Comparison of ENCODE assay signal across 15 cellular contexts in genomic region chr11:130769782-130770565, GRCh38.
DNase-seq lines count a peak whose midpoint lies in the region; ATAC-seq and TF ChIP-seq lines count a peak whose summit lies in the region.
"Had no signal": no experiment of that assay in that cellular context is flagged by ENCODE, and none has a peak within 500 bp of the region (broad histone marks: within the 10 kb centered on the region; RNA-seq: fewer than 3 reads in every experiment).

No MANE protein-coding gene starts in this region.

- intact Hi-C loops in testis (cut with DNase I; ENCODE audit: low total_unique reads), result no loop called here

- H2AFZ ChIP-seq in GM23338, result no peak overlapping the region

- TF ChIP-seq CTCF in GM23338 (conservative IDR thresholded peaks at IDR 0.05; ENCODE audit: low read depth in 2 of 2) (no peak), fibroblast of pulmonary artery (IDR thresholded peaks at IDR 0.05; ENCODE audit: low read length, missing control alignments) (no peak), testis (IDR thresholded peaks at IDR 0.05) (no peak)

- H3K79me2 ChIP-seq in GM23338 (replicated peaks; ENCODE audit: insufficient read depth), result no peaks in the 10 kb centered on the region

- H3K4me2 ChIP-seq in GM23338, result no peak overlapping the region

- H3K4me1 Mint-ChIP-seq in GM23338, result peaks cover 4% of the 10 kb centered on the region; the same call in 2 of the 3 replicates
- H3K4me1 Mint-ChIP-seq: B cell had no signal

- H3K9me2 ChIP-seq in GM23338 (ENCODE audit: insufficient read depth), result peaks cover 5% of the 10 kb centered on the region; the same call in 1 of the 2 replicates

- no peaks in the 10 kb centered on the region for H3K9me3 ChIP-seq in testis

- no peaks in the 10 kb centered on the region for H4K20me1 ChIP-seq in GM23338 (replicated peaks; ENCODE audit: insufficient read depth)

- H3K36me3 ChIP-seq in GM23338 (ENCODE audit: insufficient read depth) (no peaks in the 10 kb centered on the region), testis (ENCODE audit: low read depth, missing control alignments) (no peaks in the 10 kb centered on the region)

- H3K27me3 ChIP-seq in GM23338 (ENCODE audit: insufficient read depth) (no peaks in the 10 kb centered on the region), testis (no peaks in the 10 kb centered on the region)

- H3K27ac ChIP-seq in GM23338 (ENCODE audit: low read depth) (no peak overlapping the region), testis (no peak overlapping the region)

- no peak overlapping the region for H3K27ac Mint-ChIP-seq in GM23338
- H3K27ac Mint-ChIP-seq: B cell had no signal

- peaks cover 6% of the 10 kb centered on the region for H3K27me3 Mint-ChIP-seq in GM23338 (ENCODE audit: insufficient read depth, low read depth, poor library complexity)
- H3K27me3 Mint-ChIP-seq: B cell had no signal

- no peaks in the 10 kb centered on the region for H3F3A ChIP-seq in GM23338 (replicated peaks; ENCODE audit: low read depth)

- H3K9me3 Mint-ChIP-seq in GM23338, result peaks cover 19% of the 10 kb centered on the region

- no peak overlapping the region for H3K4me3 Mint-ChIP-seq in GM23338
- H3K4me3 Mint-ChIP-seq: B cell had no signal

- no peaks in the 10 kb centered on the region for H3K4me1 ChIP-seq in GM23338 (ENCODE audit: insufficient read depth)
- no peaks in the 10 kb centered on the region for H3K4me1 ChIP-seq in testis

- H3K4me3 ChIP-seq in GM23338, result no peak overlapping the region
- H3K4me3 ChIP-seq in fibroblast of pulmonary artery (replicated peaks; ENCODE audit: low read depth, low read length), result no peak overlapping the region
- no peak overlapping the region for H3K4me3 ChIP-seq in testis

- ATAC-seq in GM23338 (peak; percentile 50; the same call in 2 of the 3 replicates), GM19455 (IDR thresholded peaks at IDR 0.05; ENCODE audit: unreplicated experiment) (no peak)
- ATAC-seq: HepG2 had no signal

- WGBS in testis, 2 donors, result 83 to 93% methylated on average over 8 of the region's 8 CpGs

- TF ChIP-seq POLR2A in testis (IDR thresholded peaks at IDR 0.05), result no peak

- no peak for DNase-seq in GM23338 (ENCODE audit: low spot score)
- peak; percentile 90 for DNase-seq in amniotic epithelial cell (ENCODE audit: low read depth)
- peak; percentile 36 for DNase-seq in fibroblast of pulmonary artery (ENCODE audit: low read depth)
- DNase-seq in renal cortical epithelial cell (ENCODE audit: low read depth), result peak; percentile 58
- no peak for DNase-seq in testis
- DNase-seq in stimulated activated naive CD4-positive, alpha-beta T cell (lab: John Stamatoyannopoulos, UW), result no peak
- DNase-seq: DMS 273 treated with DMSO at 0.1 percent for 48 hours, EL, HCEC 1CT, NCI-H187 treated with DMSO at 0.1 percent for 48 hours, NCI-H82, SIG-M5 had no signal

- peaks cover 4% of the 10 kb centered on the region; the same call in 1 of the 3 replicates for H3K36me3 Mint-ChIP-seq in GM23338 (ENCODE audit: low read depth)

TF ChIP-seq in GM23338, 12 proteins besides CTCF, POLR2A, EP300 and RAD21 (continues in another document):
- TF ChIP-seq POLR2AphosphoS5 (IDR thresholded peaks at IDR 0.05; ENCODE audit: low read depth) (no peak), ZNF114 (CRISPR knock-in tag; IDR thresholded peaks at IDR 0.05) (no peak), EZH2 (IDR thresholded peaks at IDR 0.05; ENCODE audit: low read depth, unreplicated experiment) (no peak), NANOG (IDR thresholded peaks at IDR 0.05; ENCODE audit: borderline replicate concordance) (no peak), ZNF331 (CRISPR knock-in tag; IDR thresholded peaks at IDR 0.05; ENCODE audit: low read depth) (no peak), REST (IDR thresholded peaks at IDR 0.05; ENCODE audit: unreplicated experiment) (no peak), ZNF462 (CRISPR knock-in tag; IDR thresholded peaks at IDR 0.05) (no peak)

Comparison
In these comparisons a context has a peak if more than half of its experiments do, and no peak if none do; other contexts are left out.
1. DNase-seq: peak in amniotic epithelial cell (single experiment), fibroblast of pulmonary artery (single experiment) and renal cortical epithelial cell (single experiment); none in GM23338 (single experiment), testis (single experiment) and stimulated activated naive CD4-positive, alpha-beta T cell (0 of 6).